ENCODE assay signal across 13 cellular contexts in the genomic region with DNA sequence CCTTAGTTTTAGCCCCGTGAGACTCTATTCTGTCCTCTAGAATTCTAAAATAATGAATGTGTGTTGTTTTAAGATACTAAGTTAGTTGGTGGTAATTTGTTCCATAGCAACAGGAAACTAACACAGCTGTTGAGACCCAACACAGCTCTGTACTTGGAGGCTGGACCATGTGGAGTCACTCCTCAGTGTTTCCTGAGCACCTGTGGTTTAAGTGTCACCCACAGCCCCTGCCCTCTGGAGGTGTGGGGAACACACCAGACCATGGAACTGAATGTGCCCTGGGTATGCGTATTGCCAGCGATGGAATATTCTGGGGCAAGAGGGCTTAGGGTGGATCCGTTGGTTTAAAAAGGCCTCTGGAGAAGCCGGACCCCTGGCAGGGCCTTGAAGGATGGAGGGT. TPM values are rescaled to one million over a fixed set of nuclear protein-coding genes. Genes with fewer than 3 reads are reported as not detected.
DNase-seq lines count a peak whose midpoint lies in the region; ATAC-seq, FAIRE-seq and TF ChIP-seq lines count a peak whose summit lies in the region.
"Had no signal": no experiment of that assay in that cellular context is flagged by ENCODE, and none has a peak within 500 bp of the region (broad histone marks: within the 10 kb centered on the region; RNA-seq: fewer than 3 reads in every experiment).

No MANE protein-coding gene starts in this region.

- peaks cover 16% of the 10 kb centered on the region for H3K36me3 Mint-ChIP-seq in activated CD4-positive, alpha-beta T cell treated with anti-CD3 and anti-CD28 coated beads, Interleukin-2, amount 10 ng/mL, durations not matched to agents 7 days and 5 days (ENCODE audit: low read depth)

- WGBS in K562 (ENCODE audit: insufficient coverage, low coverage, missing lambda C conversion rate) = 85% methylated on average over 5 of the region's 5 CpGs
- WGBS in right cardiac atrium = 92% methylated on average over 5 of the region's 5 CpGs

- no peak overlapping the region for H3K4me2 ChIP-seq in K562 (ENCODE audit: insufficient read depth, low read length)

- peak; percentile 57 for DNase-seq in stimulated activated CD4-positive, alpha-beta T cell treated with anti-CD3 and anti-CD28 coated beads, Interleukin-1b, Interleukin-23, amount 100 ng/mL, for 48 hours
- no peak for DNase-seq in stimulated activated CD4-positive, alpha-beta T cell treated with anti-CD3 and anti-CD28 coated beads, Interleukin-4, amount 100 ng/mL, for 4 hours
- peak; percentile 66 for DNase-seq in activated CD4-positive, alpha-beta T cell treated with anti-CD3 and anti-CD28 coated beads, Interleukin-2, amount 10 ng/mL, durations not matched to agents 7 days and 5 days
- DNase-seq in K562 (ENCODE audit: extremely low read depth in 1 of 4, low spot score in 3 of 4) (no peak), right cardiac atrium (no peak), NCI-H187 treated with DMSO at 0.1 percent for 48 hours (lab: John Stamatoyannopoulos, UW) (no peak), NCI-H526 (lab: John Stamatoyannopoulos, UW) (no peak), GM12892 (ENCODE audit: insufficient read length) (no peak)
- DNase-seq: endodermal cell, NCI-H82, psoas muscle, tibial artery had no signal

- H2AFZ ChIP-seq in K562 (ENCODE audit: low read depth, low read length) = no peak overlapping the region

- no peaks in the 10 kb centered on the region for H3K27me3 Mint-ChIP-seq in activated CD4-positive, alpha-beta T cell treated with anti-CD3 and anti-CD28 coated beads, Interleukin-2, amount 10 ng/mL, durations not matched to agents 7 days and 5 days

- ATAC-seq in K562 = no peak
- no peak for ATAC-seq in right cardiac atrium
- ATAC-seq: psoas muscle had no signal

- no peak for FAIRE-seq in K562 (lab: Jason Lieb, UNC)
- FAIRE-seq in GM12892 (lab: Jason Lieb, UNC) = no peak

- H3K4me1 ChIP-seq in K562 (replicated peaks in 1 of 2; ENCODE audit: control insufficient read depth in 2 of 2, insufficient read depth in 2 of 2, low read length in 2 of 2) (peaks cover 29 to 35% of the 10 kb centered on the region in 2 experiments), right cardiac atrium (ENCODE audit: control insufficient read depth, insufficient read depth, low read length) (no peaks in the 10 kb centered on the region)
- H3K4me1 ChIP-seq: psoas muscle had no signal

- intact Hi-C loops in K562 (cut with micrococcal nuclease) = no loop called here
- intact Hi-C loops in right cardiac atrium (cut with DNase I) = no loop called here

- TF ChIP-seq RAD21 in K562 (CRISPR knock-in tag; conservative IDR thresholded peaks at IDR 0.05 in 1 of 2, IDR thresholded peaks at IDR 0.05 in 1 of 2) = no peak

- no peaks in the 10 kb centered on the region for H3K27me3 ChIP-seq in K562 (ENCODE audit: control insufficient read depth in 2 of 2, insufficient read depth in 2 of 2, low read length in 2 of 2)
- no peaks in the 10 kb centered on the region for H3K27me3 ChIP-seq in right cardiac atrium (ENCODE audit: control insufficient read depth, insufficient read depth)

- peaks cover 32% of the 10 kb centered on the region for H3K79me2 ChIP-seq in K562 (ENCODE audit: control insufficient read depth, insufficient read depth, low read length)

- no TSS peak for BruUV-seq in K562 (replicated peaks; lab: Mats Ljungman, UMichigan)

- no peak overlapping the region for H3K4me3 Mint-ChIP-seq in activated CD4-positive, alpha-beta T cell treated with anti-CD3 and anti-CD28 coated beads, Interleukin-2, amount 10 ng/mL, durations not matched to agents 7 days and 5 days
- H3K4me3 Mint-ChIP-seq: endodermal cell had no signal

- in situ Hi-C loops in K562 (cut with MboI) = no loop called here

- H3K9me3 ChIP-seq in K562 (replicated peaks; ENCODE audit: control insufficient read depth, insufficient read depth, low read depth, low read length) (no peaks in the 10 kb centered on the region), right cardiac atrium (ENCODE audit: control insufficient read depth, low read length) (no peaks in the 10 kb centered on the region)
- H3K9me3 ChIP-seq: tibial artery had no signal

- no peak overlapping the region for H3K9ac ChIP-seq in K562 (ENCODE audit: insufficient read depth in 1 of 2, low read depth in 2 of 2, low read length in 2 of 2)

- H3K4me3 ChIP-seq in K562 (no peak overlapping the region), right cardiac atrium (ENCODE audit: low read length) (no peak overlapping the region)
- H3K4me3 ChIP-seq: cardiac muscle cell, psoas muscle, tibial artery had no signal

- CTCF ChIA-PET in activated CD4-positive, alpha-beta T cell treated with anti-CD3 and anti-CD28 coated beads, Interleukin-2, amount 10 ng/mL, durations not matched to agents 7 days and 5 days (lab: Charles Lee) = interaction anchor here (0.6 to 5.3 kb wide), 11 partner anchors 9 to 1614 kb away, joined by 3 to 29 read pairs (median 4); a partner anchor contains a TSS
- CTCF ChIA-PET in K562 (lab: Yijun Ruan, JAX; ENCODE audit: low intra/inter-chr PET ratio) = no interaction called here

- POLR2A ChIA-PET in activated CD4-positive, alpha-beta T cell treated with anti-CD3 and anti-CD28 coated beads, Interleukin-2, amount 10 ng/mL, durations not matched to agents 7 days and 5 days (lab: Charles Lee) = interaction anchor here (2.4 kb wide), 1 partner anchor 18 kb away, joined by 5 read pairs; no protein-coding TSS in a partner anchor
- POLR2A ChIA-PET in K562 (lab: Yijun Ruan, JAX) = interaction anchor here (0.6 kb wide), 1 partner anchor 59 kb away, joined by 5 read pairs; no protein-coding TSS in a partner anchor

- no peak for TF ChIP-seq EP300 in K562 (IDR thresholded peaks at IDR 0.05; ENCODE audit: low read length)

- H3K4me1 Mint-ChIP-seq in activated CD4-positive, alpha-beta T cell treated with anti-CD3 and anti-CD28 coated beads, Interleukin-2, amount 10 ng/mL, durations not matched to agents 7 days and 5 days = peaks cover 84% of the 10 kb centered on the region

- no peaks in the 10 kb centered on the region; the same call in 2 of the 3 replicates for H3K36me3 ChIP-seq in K562 (ENCODE audit: control insufficient read depth, insufficient read depth, low read length)
- H3K36me3 ChIP-seq: cardiac muscle cell, tibial artery had no signal

- H3K27ac ChIP-seq in K562 (ENCODE audit: extremely low read depth, low read depth, low read length) (no peak overlapping the region), right cardiac atrium (ENCODE audit: low read length) (no peak overlapping the region)
- H3K27ac ChIP-seq: cardiac muscle cell, psoas muscle, tibial artery had no signal

- TF ChIP-seq POLR2A in K562 (conservative IDR thresholded peaks at IDR 0.05) = no peak
- TF ChIP-seq POLR2A in GM12892 (IDR thresholded peaks at IDR 0.05; ENCODE audit: low read depth, low read length) = no peak

- H3K9me3 Mint-ChIP-seq in activated CD4-positive, alpha-beta T cell treated with anti-CD3 and anti-CD28 coated beads, Interleukin-2, amount 10 ng/mL, durations not matched to agents 7 days and 5 days = no peaks in the 10 kb centered on the region
- H3K9me3 Mint-ChIP-seq: endodermal cell had no signal

- H3K27ac Mint-ChIP-seq in activated CD4-positive, alpha-beta T cell treated with anti-CD3 and anti-CD28 coated beads, Interleukin-2, amount 10 ng/mL, durations not matched to agents 7 days and 5 days = peak overlapping the region; percentile 63
- H3K27ac Mint-ChIP-seq: endodermal cell had no signal

- H3K9me1 ChIP-seq in K562 (ENCODE audit: control insufficient read depth, insufficient read depth, low read length) = no peaks in the 10 kb centered on the region

- no peaks in the 10 kb centered on the region for H4K20me1 ChIP-seq in K562 (replicated peaks; ENCODE audit: control insufficient read depth, insufficient read depth, low read length)

- no peak for TF ChIP-seq CTCF in K562 (IDR thresholded peaks at IDR 0.05 in 2 of 3, conservative IDR thresholded peaks at IDR 0.05 in 1 of 3; ENCODE audit: insufficient read depth in 2 of 3, low read depth in 1 of 3, low read length in 3 of 3)

TF ChIP-seq in K562, 482 proteins besides CTCF, POLR2A, EP300 and RAD21 (continues in another document):
- TF ChIP-seq RNF2 (IDR thresholded peaks at IDR 0.05) = no peak
- TF ChIP-seq, protein P1, sequence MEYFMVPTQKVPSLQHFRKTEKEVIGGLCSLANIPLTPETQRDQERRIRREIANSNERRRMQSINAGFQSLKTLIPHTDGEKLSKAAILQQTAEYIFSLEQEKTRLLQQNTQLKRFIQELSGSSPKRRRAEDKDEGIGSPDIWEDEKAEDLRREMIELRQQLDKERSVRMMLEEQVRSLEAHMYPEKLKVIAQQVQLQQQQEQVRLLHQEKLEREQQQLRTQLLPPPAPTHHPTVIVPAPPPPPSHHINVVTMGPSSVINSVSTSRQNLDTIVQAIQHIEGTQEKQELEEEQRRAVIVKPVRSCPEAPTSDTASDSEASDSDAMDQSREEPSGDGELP (CRISPR knock-in tag; IDR thresholded peaks at IDR 0.05; ENCODE audit: borderline replicate concordance) = peak; percentile 19; the same call in 1 of the 2 replicates

RNA-seq across cellular contexts. Expression of a gene that starts 16.6 kb away (rescaled TPM):
- 10 to 100 TPM; 32.7 to 33.0 TPM for total RNA-seq in activated CD4-positive, alpha-beta T cell treated with anti-CD3 and anti-CD28 coated beads, Interleukin-2, amount 10 ng/mL, durations not matched to agents 7 days and 5 days
- total RNA-seq in K562 (2011; cell fraction: chromatin; rRNA removed; ENCODE audit: low replicate concordance) = 5.9 and 14.8 TPM in 2 replicates
- total RNA-seq in K562 (2011; cell fraction: nucleolus; rRNA removed) = 11.4 and 16.2 TPM in 2 replicates
- total RNA-seq in K562 (2011; cell fraction: nucleoplasm; rRNA removed) = 8.6 and 12.0 TPM in 2 replicates
- 7.4 and 7.9 TPM in 2 replicates for total RNA-seq in K562 (2014; rRNA removed)
- total RNA-seq in K562 (2014; rRNA removed; fragmentation: Illumina TruSeq; extraction: Trizol) = 2.2 and 2.8 TPM in 2 replicates
- total RNA-seq in K562 (2015; rRNA removed; fragmentation: Illumina TruSeq; extraction: Trizol) = 2.4 and 2.7 TPM in 2 replicates
- total RNA-seq in K562 (2021) = 7.1 and 9.4 TPM in 2 replicates
- polyA plus RNA-seq in K562 (2011; rRNA removed) = 5.2 and 9.0 TPM in 2 replicates
- 16.0 and 35.2 TPM in 2 replicates for polyA plus RNA-seq in K562 (2011; cell fraction: cytosol; rRNA removed)
- 6.6 and 8.3 TPM in 2 replicates for polyA plus RNA-seq in K562 (2011; cell fraction: nucleus; rRNA removed)
- polyA plus RNA-seq in K562 (2012) = 5.9 and 17.3 TPM in 2 replicates
- 3.7 and 6.6 TPM in 2 replicates for polyA plus RNA-seq in K562 (2014; fragmentation: Illumina TruSeq; extraction: Trizol)
- polyA plus RNA-seq in K562 (2014; fragmentation: Nextera tagmentation; extraction: Ambion mirVana) = under 1 TPM; 0.41 to 0.53 TPM
- polyA plus RNA-seq in K562 (2014; rRNA removed) = 5.0 and 5.8 TPM in 2 replicates
- 5.1 and 6.3 TPM in 2 replicates for polyA minus RNA-seq in K562 (2011; rRNA and poly(A)+ RNA removed)
- polyA minus RNA-seq in K562 (2011; cell fraction: cytosol; rRNA and poly(A)+ RNA removed) = 8.9 and 9.6 TPM in 2 replicates
- 2.2 and 3.7 TPM in 2 replicates for polyA minus RNA-seq in K562 (2011; cell fraction: nucleus; rRNA and poly(A)+ RNA removed)
- 1 to 10 TPM in 1 of 4 donors, under 1 TPM in 3; 0.63 to 1.0 (median 0.80) TPM for total RNA-seq in right cardiac atrium
- polyA plus RNA-seq in right cardiac atrium = 0.25 TPM
- 1.3 TPM for polyA plus RNA-seq in GM12892 (2012; ENCODE audit: missing spikeins)

Comparison
In these comparisons a context has a peak if more than half of its experiments do, and no peak if none do; other contexts are left out.
1. DNase-seq: peak in stimulated activated CD4-positive, alpha-beta T cell treated with anti-CD3 and anti-CD28 coated beads, Interleukin-1b, Interleukin-23, amount 100 ng/mL, for 48 hours (single experiment) and activated CD4-positive, alpha-beta T cell treated with anti-CD3 and anti-CD28 coated beads, Interleukin-2, amount 10 ng/mL, durations not matched to agents 7 days and 5 days (single experiment); none in stimulated activated CD4-positive, alpha-beta T cell treated with anti-CD3 and anti-CD28 coated beads, Interleukin-4, amount 100 ng/mL, for 4 hours (0 of 2), K562 (0 of 4), right cardiac atrium (0 of 3), NCI-H187 treated with DMSO at 0.1 percent for 48 hours (single experiment), NCI-H526 (0 of 2) and GM12892 (single experiment).